Comparison of ENCODE assay signal across 1 cellular context in the genomic region with DNA sequence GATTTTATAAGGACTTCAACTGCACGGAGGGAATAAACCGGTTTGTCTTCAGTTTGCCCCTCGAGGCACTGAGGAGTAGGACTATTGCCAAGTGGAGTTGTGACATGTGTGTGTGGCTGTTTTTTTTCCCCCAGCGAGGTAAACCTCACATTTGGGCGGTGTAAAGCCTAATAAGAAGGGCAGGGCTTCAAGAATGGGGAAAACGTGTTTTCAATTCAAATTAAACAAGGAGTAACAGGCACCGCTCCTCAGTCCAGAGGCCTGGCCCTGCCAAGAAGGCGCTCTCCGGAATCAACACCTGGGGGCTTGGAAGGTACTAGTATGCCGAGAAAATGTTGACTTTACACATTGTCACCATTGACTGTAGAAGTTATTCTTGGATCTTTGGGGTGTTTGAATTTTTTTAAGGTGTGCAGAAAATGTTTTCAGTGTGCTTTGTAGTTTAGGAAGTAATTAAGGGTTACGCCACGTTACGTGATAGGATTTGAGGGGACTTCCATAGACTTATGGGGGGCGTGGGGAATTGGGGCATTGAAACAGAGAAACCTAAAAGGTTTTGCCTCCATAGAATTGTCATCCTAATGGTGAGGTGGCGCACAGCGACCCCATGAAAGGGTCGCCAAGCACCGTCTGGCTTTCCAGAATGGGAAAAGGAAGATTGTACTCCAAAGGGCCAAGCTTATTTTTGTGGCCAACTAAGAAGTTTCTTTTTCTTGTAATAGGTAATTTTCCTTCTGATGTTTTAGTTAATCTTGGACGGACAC.
TF ChIP-seq lines count a peak whose summit lies in the region.

No MANE protein-coding gene starts in this region.

TF ChIP-seq in H1, 55 proteins besides CTCF, POLR2A, EP300 and RAD21:
- no peak for TF ChIP-seq BCL11A (IDR thresholded peaks at IDR 0.05; ENCODE audit: low read depth in 2 of 2, low read length in 2 of 2)
- no peak for TF ChIP-seq SP2 (IDR thresholded peaks at IDR 0.05; ENCODE audit: low read length)
- 0 out of 2 replicates have a peak, but pooled peaks have one; percentile 34 for TF ChIP-seq YY1 (IDR thresholded peaks at IDR 0.05; ENCODE audit: low read depth, low read length)
- TF ChIP-seq TAF7 (optimal IDR thresholded peaks at IDR 0.05; ENCODE audit: borderline replicate concordance, low read depth, low read length) = no peak
TF ChIP-seq in H1: peak in this region for 1.
